In genomic region chr22:38163844-38164577, GRCh38 we compare ENCODE assay signal across 1 cellular context.
TF ChIP-seq lines count a peak whose summit lies in the region.

No MANE protein-coding gene starts in this region.

TF ChIP-seq in HepG2, 621 proteins besides CTCF, POLR2A, EP300 and RAD21 (continued from another document and continues in another):
- TF ChIP-seq HNF4A (CRISPR knock-in tag; IDR thresholded peaks at IDR 0.05) (peak; percentile 30; the same call in 1 of the 2 replicates), CBX5 (CRISPR knock-in tag; IDR thresholded peaks at IDR 0.05; ENCODE audit: borderline replicate concordance) (no peak), ZNF121 (CRISPR knock-in tag; IDR thresholded peaks at IDR 0.05) (no peak), EHMT2 (IDR thresholded peaks at IDR 0.05; ENCODE audit: borderline replicate concordance, low read depth, low read length) (no peak), ZBTB49 (CRISPR knock-in tag; IDR thresholded peaks at IDR 0.05; ENCODE audit: borderline replicate concordance) (no peak), ZNF652 (CRISPR knock-in tag; IDR thresholded peaks at IDR 0.05; ENCODE audit: borderline replicate concordance, low read depth) (no peak), WIZ (CRISPR knock-in tag; IDR thresholded peaks at IDR 0.05) (no peak), NR2F1 (CRISPR knock-in tag; IDR thresholded peaks at IDR 0.05) (peak; percentile 21 to 60; a peak in 3 of 4 replicates), YEATS2 (CRISPR knock-in tag; IDR thresholded peaks at IDR 0.05; ENCODE audit: borderline replicate concordance) (no peak), ZNF280D (CRISPR knock-in tag; IDR thresholded peaks at IDR 0.05) (0 out of 2 replicates have a peak, but pooled peaks have one; percentile 30), ZNF891 (CRISPR knock-in tag; IDR thresholded peaks at IDR 0.05) (no peak), DNMT1 (CRISPR knock-in tag; IDR thresholded peaks at IDR 0.05) (no peak), RAD51 (IDR thresholded peaks at IDR 0.05; ENCODE audit: borderline replicate concordance) (no peak), TOPORS (CRISPR knock-in tag; IDR thresholded peaks at IDR 0.05) (no peak), U2AF2 (IDR thresholded peaks at IDR 0.05; ENCODE audit: low read depth, low read length) (no peak), MEIS2 (CRISPR knock-in tag; IDR thresholded peaks at IDR 0.05) (0 out of 2 replicates have a peak, but pooled peaks have one; percentile 21), ZNF276 (CRISPR knock-in tag; IDR thresholded peaks at IDR 0.05; ENCODE audit: low read depth) (no peak), ZFP82 (CRISPR knock-in tag; IDR thresholded peaks at IDR 0.05; ENCODE audit: borderline replicate concordance) (no peak), THAP7 (CRISPR knock-in tag; IDR thresholded peaks at IDR 0.05) (no peak), XRCC5 (optimal IDR thresholded peaks at IDR 0.05; ENCODE audit: low read length) (no peak), ZSCAN30 (CRISPR knock-in tag; IDR thresholded peaks at IDR 0.05) (no peak), TBX2 (CRISPR knock-in tag; IDR thresholded peaks at IDR 0.05; ENCODE audit: borderline replicate concordance) (peak; percentile 61; the same call in 1 of the 2 replicates), MAZ (IDR thresholded peaks at IDR 0.05; ENCODE audit: borderline replicate concordance, low read depth, low read length) (peak; percentile 38; the same call in 1 of the 2 replicates), MAZ (CRISPR knock-in tag; IDR thresholded peaks at IDR 0.05; ENCODE audit: low read depth) (peak; percentile 22; the same call in 1 of the 2 replicates), PCBP2 (optimal IDR thresholded peaks at IDR 0.05; ENCODE audit: low read depth, low read length, poor library complexity, severe bottlenecking) (no peak), ETV6 (CRISPR knock-in tag; conservative IDR thresholded peaks at IDR 0.05) (no peak), ZSCAN25 (CRISPR knock-in tag; IDR thresholded peaks at IDR 0.05) (no peak), ZNF256 (CRISPR knock-in tag; conservative IDR thresholded peaks at IDR 0.05) (no peak), GLMP (CRISPR knock-in tag; IDR thresholded peaks at IDR 0.05; ENCODE audit: borderline replicate concordance) (no peak), ZNF564 (CRISPR knock-in tag; IDR thresholded peaks at IDR 0.05) (no peak), ZBTB44 (CRISPR knock-in tag; IDR thresholded peaks at IDR 0.05) (no peak), SMARCE1 (IDR thresholded peaks at IDR 0.05; ENCODE audit: borderline replicate concordance) (no peak), POLR2AphosphoS2 (IDR thresholded peaks at IDR 0.05; ENCODE audit: low read depth, low read length) (no peak), FOXK2 (IDR thresholded peaks at IDR 0.05) (no peak), ZNF251 (CRISPR knock-in tag; IDR thresholded peaks at IDR 0.05) (no peak), REL (CRISPR knock-in tag; conservative IDR thresholded peaks at IDR 0.05) (no peak), ATF5 (CRISPR knock-in tag; IDR thresholded peaks at IDR 0.05; ENCODE audit: low read depth) (no peak), MEIS1 (CRISPR knock-in tag; IDR thresholded peaks at IDR 0.05; ENCODE audit: borderline replicate concordance) (no peak), ZEB1 (IDR thresholded peaks at IDR 0.05; ENCODE audit: insufficient replicate concordance, low read depth) (no peak), GZF1 (CRISPR knock-in tag; IDR thresholded peaks at IDR 0.05) (no peak), ZNF501 (CRISPR knock-in tag; IDR thresholded peaks at IDR 0.05) (peak; percentile 8; the same call in 1 of the 2 replicates)
- TF ChIP-seq, protein P1, sequence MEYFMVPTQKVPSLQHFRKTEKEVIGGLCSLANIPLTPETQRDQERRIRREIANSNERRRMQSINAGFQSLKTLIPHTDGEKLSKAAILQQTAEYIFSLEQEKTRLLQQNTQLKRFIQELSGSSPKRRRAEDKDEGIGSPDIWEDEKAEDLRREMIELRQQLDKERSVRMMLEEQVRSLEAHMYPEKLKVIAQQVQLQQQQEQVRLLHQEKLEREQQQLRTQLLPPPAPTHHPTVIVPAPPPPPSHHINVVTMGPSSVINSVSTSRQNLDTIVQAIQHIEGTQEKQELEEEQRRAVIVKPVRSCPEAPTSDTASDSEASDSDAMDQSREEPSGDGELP (IDR thresholded peaks at IDR 0.05; ENCODE audit: borderline replicate concordance, low read depth): peak; percentile 74; the same call in 1 of the 2 replicates
- TF ChIP-seq, protein P2, sequence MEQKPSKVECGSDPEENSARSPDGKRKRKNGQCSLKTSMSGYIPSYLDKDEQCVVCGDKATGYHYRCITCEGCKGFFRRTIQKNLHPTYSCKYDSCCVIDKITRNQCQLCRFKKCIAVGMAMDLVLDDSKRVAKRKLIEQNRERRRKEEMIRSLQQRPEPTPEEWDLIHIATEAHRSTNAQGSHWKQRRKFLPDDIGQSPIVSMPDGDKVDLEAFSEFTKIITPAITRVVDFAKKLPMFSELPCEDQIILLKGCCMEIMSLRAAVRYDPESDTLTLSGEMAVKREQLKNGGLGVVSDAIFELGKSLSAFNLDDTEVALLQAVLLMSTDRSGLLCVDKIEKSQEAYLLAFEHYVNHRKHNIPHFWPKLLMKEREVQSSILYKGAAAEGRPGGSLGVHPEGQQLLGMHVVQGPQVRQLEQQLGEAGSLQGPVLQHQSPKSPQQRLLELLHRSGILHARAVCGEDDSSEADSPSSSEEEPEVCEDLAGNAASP (CRISPR knock-in tag; IDR thresholded peaks at IDR 0.05; ENCODE audit: borderline replicate concordance): no peak
- TF ChIP-seq, protein P3, sequence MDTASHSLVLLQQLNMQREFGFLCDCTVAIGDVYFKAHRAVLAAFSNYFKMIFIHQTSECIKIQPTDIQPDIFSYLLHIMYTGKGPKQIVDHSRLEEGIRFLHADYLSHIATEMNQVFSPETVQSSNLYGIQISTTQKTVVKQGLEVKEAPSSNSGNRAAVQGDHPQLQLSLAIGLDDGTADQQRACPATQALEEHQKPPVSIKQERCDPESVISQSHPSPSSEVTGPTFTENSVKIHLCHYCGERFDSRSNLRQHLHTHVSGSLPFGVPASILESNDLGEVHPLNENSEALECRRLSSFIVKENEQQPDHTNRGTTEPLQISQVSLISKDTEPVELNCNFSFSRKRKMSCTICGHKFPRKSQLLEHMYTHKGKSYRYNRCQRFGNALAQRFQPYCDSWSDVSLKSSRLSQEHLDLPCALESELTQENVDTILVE (CRISPR knock-in tag; IDR thresholded peaks at IDR 0.05): 0 out of 2 replicates have a peak, but pooled peaks have one; percentile 15
- TF ChIP-seq, protein P4, sequence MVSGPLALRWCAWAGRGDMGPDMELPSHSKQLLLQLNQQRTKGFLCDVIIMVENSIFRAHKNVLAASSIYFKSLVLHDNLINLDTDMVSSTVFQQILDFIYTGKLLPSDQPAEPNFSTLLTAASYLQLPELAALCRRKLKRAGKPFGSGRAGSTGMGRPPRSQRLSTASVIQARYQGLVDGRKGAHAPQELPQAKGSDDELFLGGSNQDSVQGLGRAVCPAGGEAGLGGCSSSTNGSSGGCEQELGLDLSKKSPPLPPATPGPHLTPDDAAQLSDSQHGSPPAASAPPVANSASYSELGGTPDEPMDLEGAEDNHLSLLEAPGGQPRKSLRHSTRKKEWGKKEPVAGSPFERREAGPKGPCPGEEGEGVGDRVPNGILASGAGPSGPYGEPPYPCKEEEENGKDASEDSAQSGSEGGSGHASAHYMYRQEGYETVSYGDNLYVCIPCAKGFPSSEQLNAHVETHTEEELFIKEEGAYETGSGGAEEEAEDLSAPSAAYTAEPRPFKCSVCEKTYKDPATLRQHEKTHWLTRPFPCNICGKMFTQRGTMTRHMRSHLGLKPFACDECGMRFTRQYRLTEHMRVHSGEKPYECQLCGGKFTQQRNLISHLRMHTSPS (CRISPR knock-in tag; IDR thresholded peaks at IDR 0.05; ENCODE audit: low read depth): 0 out of 2 replicates have a peak, but pooled peaks have one; percentile 16
- TF ChIP-seq, protein P5, sequence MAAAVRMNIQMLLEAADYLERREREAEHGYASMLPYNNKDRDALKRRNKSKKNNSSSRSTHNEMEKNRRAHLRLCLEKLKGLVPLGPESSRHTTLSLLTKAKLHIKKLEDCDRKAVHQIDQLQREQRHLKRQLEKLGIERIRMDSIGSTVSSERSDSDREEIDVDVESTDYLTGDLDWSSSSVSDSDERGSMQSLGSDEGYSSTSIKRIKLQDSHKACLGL (CRISPR knock-in tag; IDR thresholded peaks at IDR 0.05): no peak
